Comparison of ENCODE assay signal across 22 cellular contexts in genomic region chr1:62054188-62054587, GRCh38.
"Had no signal": no experiment of that assay in that cellular context is flagged by ENCODE, and none has a peak within 500 bp of the region (broad histone marks: within the 10 kb centered on the region; RNA-seq: fewer than 3 reads in every experiment).

No MANE protein-coding gene starts in this region.

- H3K9me3 ChIP-seq: SJCRH30 had no signal

- H3K27ac Mint-ChIP-seq: IgD-negative memory B cell had no signal

- DNase-seq: Kasumi-1, MM.1S, NCI-H1092 treated with DMSO at 0.1 percent for 48 hours, NCI-H1436, NCI-H187, NCI-H2029, NCI-H2081 treated with DMSO at 0.1 percent for 48 hours, NCI-H2171, NCI-H226, NCI-H446, NCI-H510A, NCI-H524 treated with DMSO at 0.1 percent for 48 hours, NCI-H69, NCI-H774, RPMI8226, SHP77 treated with DMSO at 0.1 percent for 48 hours, SJCRH30 had no signal

- H3K27me3 Mint-ChIP-seq: IgD-negative memory B cell had no signal

- H3K4me1 Mint-ChIP-seq: IgD-negative memory B cell had no signal

- H3K27ac ChIP-seq: HL-60, KMS-11, SJCRH30 had no signal

- H3K36me3 ChIP-seq: SJCRH30 had no signal

- H3K9me3 Mint-ChIP-seq: IgD-negative memory B cell had no signal

- H3K9ac ChIP-seq: KMS-11 had no signal

- H3K4me3 ChIP-seq: K562, SJCRH30 had no signal

- ATAC-seq: K562, SK-N-SH treated with all-trans-retinoic acid at 6 μM for 48 hours had no signal

- H3K27me3 ChIP-seq: SJCRH30 had no signal

- H3K4me3 Mint-ChIP-seq: IgD-negative memory B cell had no signal
